1 cellular context compared by ENCODE assay signal in genomic region chr11:107490836-107491235, GRCh38.
TF ChIP-seq lines count a peak whose summit lies in the region.

No MANE protein-coding gene starts in this region.

TF ChIP-seq in GM23338, 12 proteins besides CTCF, POLR2A, EP300 and RAD21 (continued from another document):
- TF ChIP-seq REST (IDR thresholded peaks at IDR 0.05; ENCODE audit: unreplicated experiment): no peak
- TF ChIP-seq STAT1 (IDR thresholded peaks at IDR 0.05; ENCODE audit: unreplicated experiment): no peak
TF ChIP-seq in GM23338: peak in this region for 0.
